In the genomic region with DNA sequence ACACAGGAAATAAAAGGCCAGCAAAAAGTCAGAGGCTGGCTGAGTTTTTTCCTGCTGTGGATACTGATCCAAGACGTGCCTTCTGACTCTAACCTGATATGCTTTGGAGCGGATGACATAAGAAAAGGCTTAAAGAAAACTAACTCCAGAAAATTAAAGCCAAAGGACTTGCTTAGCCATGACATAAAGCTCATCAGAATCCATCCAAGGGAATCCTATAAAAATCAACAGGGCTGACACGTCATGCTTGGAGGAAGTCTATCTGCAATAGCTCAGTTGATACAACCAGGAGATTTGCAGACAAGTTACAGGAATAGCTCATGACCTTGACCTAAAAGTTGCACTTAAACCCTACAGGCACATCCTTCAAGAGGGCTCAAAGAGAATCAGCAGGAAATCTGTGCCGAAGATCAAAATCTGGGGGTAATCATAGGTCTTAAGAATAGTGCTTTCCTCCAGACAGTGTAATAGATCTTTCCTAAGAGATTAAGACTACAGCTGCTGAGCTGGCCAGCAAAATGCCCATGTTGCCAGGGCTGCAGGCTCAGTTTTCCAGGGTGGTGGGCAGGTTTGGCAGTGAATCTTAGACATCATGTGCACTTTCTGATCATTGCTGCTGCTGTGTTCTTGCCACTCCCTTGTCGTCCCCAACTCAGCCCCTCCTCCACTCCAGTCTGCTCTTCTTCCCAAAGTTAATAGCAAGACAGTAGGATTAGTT, we compare ENCODE assay signal across 20 cellular contexts.
DNase-seq lines count a peak whose midpoint lies in the region; ATAC-seq, FAIRE-seq and TF ChIP-seq lines count a peak whose summit lies in the region.
"Had no signal": no experiment of that assay in that cellular context is flagged by ENCODE, and none has a peak within 500 bp of the region (broad histone marks: within the 10 kb centered on the region; RNA-seq: fewer than 3 reads in every experiment).

No MANE protein-coding gene starts in this region.

- H3K4me1 Mint-ChIP-seq in GM23338, result no peaks in the 10 kb centered on the region
- H3K4me1 Mint-ChIP-seq in astrocyte (ENCODE audit: low read depth, unreplicated experiment), result peaks cover 5% of the 10 kb centered on the region
- peaks cover 0 to 9% (median 0%) of the 10 kb centered on the region in 7 donors for H3K4me1 Mint-ChIP-seq in naive thymus-derived CD4-positive, alpha-beta T cell
- H3K4me1 Mint-ChIP-seq: activated CD4-positive, alpha-beta T cell treated with anti-CD3 and anti-CD28 coated beads, Interleukin-2, amount 10 ng/mL, durations not matched to agents 24 days and 14 days; stimulated activated memory B cell treated with anti-CD40 and anti-IgM and Interleukin-4, amounts not matched to agents 10 μg/mL and 1 μg/mL and 100 μg/mL, for 72 hours had no signal

- H3K9me3 Mint-ChIP-seq in GM23338 (no peaks in the 10 kb centered on the region), astrocyte (ENCODE audit: unreplicated experiment) (peaks cover 2% of the 10 kb centered on the region)
- no peaks in the 10 kb centered on the region for H3K9me3 Mint-ChIP-seq in naive thymus-derived CD4-positive, alpha-beta T cell
- H3K9me3 Mint-ChIP-seq: activated CD4-positive, alpha-beta T cell treated with anti-CD3 and anti-CD28 coated beads, Interleukin-2, amount 10 ng/mL, durations not matched to agents 24 days and 14 days; activated T-cell treated with anti-CD3 and anti-CD28 coated beads, Interleukin-2, amount 50 U/mL, for 72 hours had no signal

- intact Hi-C loops in naive thymus-derived CD4-positive, alpha-beta T cell (cut with micrococcal nuclease), result no loop called here

- CTCF ChIA-PET in naive thymus-derived CD4-positive, alpha-beta T cell (lab: Charles Lee), result no interaction called here

- no peaks in the 10 kb centered on the region for H3F3A ChIP-seq in GM23338 (replicated peaks; ENCODE audit: low read depth)

- no peak for ATAC-seq in GM23338
- ATAC-seq in naive thymus-derived CD4-positive, alpha-beta T cell, result no peak
- ATAC-seq: activated T-cell treated with anti-CD3 and anti-CD28 coated beads, Interleukin-2, amount 50 U/mL, for 72 hours; stimulated activated memory B cell treated with anti-CD40 and anti-IgM and Interleukin-4, amounts not matched to agents 10 μg/mL and 1 μg/mL and 100 μg/mL, for 72 hours; T-helper 17 cell had no signal

- H3K4me1 ChIP-seq in GM23338 (ENCODE audit: insufficient read depth) (no peaks in the 10 kb centered on the region), astrocyte (ENCODE audit: insufficient read depth, low read length) (no peaks in the 10 kb centered on the region), skeletal muscle tissue (ENCODE audit: control insufficient read depth in 3 of 3, insufficient read depth in 3 of 3, low read length in 3 of 3) (peaks cover 8 to 9% (median 8%) of the 10 kb centered on the region in 3 donors)
- H3K4me1 ChIP-seq in naive thymus-derived CD4-positive, alpha-beta T cell (ENCODE audit: control insufficient read depth in 2 of 2, insufficient read depth in 2 of 2, low read length in 2 of 2), result no peaks in the 10 kb centered on the region

- H3K36me3 Mint-ChIP-seq in GM23338 (ENCODE audit: low read depth) (no peaks in the 10 kb centered on the region), astrocyte (ENCODE audit: low read depth, unreplicated experiment) (peaks cover 2% of the 10 kb centered on the region)
- peaks cover 0 to 4% (median 0%) of the 10 kb centered on the region in 5 donors for H3K36me3 Mint-ChIP-seq in naive thymus-derived CD4-positive, alpha-beta T cell
- H3K36me3 Mint-ChIP-seq: stimulated activated memory B cell treated with anti-CD40 and anti-IgM and Interleukin-4, amounts not matched to agents 10 μg/mL and 1 μg/mL and 100 μg/mL, for 72 hours had no signal

- H3K79me2 ChIP-seq in GM23338 (replicated peaks; ENCODE audit: insufficient read depth) (no peaks in the 10 kb centered on the region), astrocyte (ENCODE audit: insufficient read depth, low read length) (no peaks in the 10 kb centered on the region)

- H2AFZ ChIP-seq in GM23338 (peak overlapping the region; percentile 52; the same call in 1 of the 2 replicates), astrocyte (ENCODE audit: low read depth, low read length) (no peak overlapping the region)
- H2AFZ ChIP-seq: PC-9 had no signal

- TF ChIP-seq CTCF in GM23338 (conservative IDR thresholded peaks at IDR 0.05; ENCODE audit: low read depth in 2 of 2), result no peak
- TF ChIP-seq CTCF in astrocyte (IDR thresholded peaks at IDR 0.05; ENCODE audit: insufficient read depth, low read depth, low read length), result no peak

- DNase-seq in GM23338 (ENCODE audit: low spot score) (no peak), astrocyte (ENCODE audit: low read depth) (peak; percentile 30), iris pigment epithelial cell (ENCODE audit: low read depth) (peak; percentile 73), NCI-H1092 (lab: John Stamatoyannopoulos, UW) (no peak), DMS53 (lab: John Stamatoyannopoulos, UW) (no peak), NCI-H774 (lab: John Stamatoyannopoulos, UW) (no peak)
- no peak for DNase-seq in naive thymus-derived CD4-positive, alpha-beta T cell
- DNase-seq: activated CD4-positive, alpha-beta T cell treated with anti-CD3 and anti-CD28 coated beads, Interleukin-2, amount 10 ng/mL, durations not matched to agents 24 days and 14 days; activated T-cell treated with anti-CD3 and anti-CD28 coated beads, Interleukin-2, amount 50 U/mL, for 72 hours; GDM1; midbrain; NCI-H1048; PC-9; stimulated activated CD4-positive, alpha-beta T cell treated with anti-CD3 and anti-CD28 coated beads, Interleukin-4, amount 100 ng/mL, for 24 hours; T-helper 17 cell had no signal

- H3K27ac ChIP-seq in GM23338 (ENCODE audit: low read depth) (no peak overlapping the region), astrocyte (ENCODE audit: low read depth, low read length) (no peak overlapping the region), skeletal muscle tissue (ENCODE audit: low read depth, low read length) (peak overlapping the region; percentile 33)
- no peak overlapping the region for H3K27ac ChIP-seq in naive thymus-derived CD4-positive, alpha-beta T cell (ENCODE audit: low read depth, low read length)
- H3K27ac ChIP-seq: C4-2B, PC-9 had no signal

- no peak for FAIRE-seq in astrocyte (lab: Jason Lieb, UNC)
- FAIRE-seq: GM18507 had no signal

- no peaks in the 10 kb centered on the region for H3K27me3 ChIP-seq in GM23338 (ENCODE audit: insufficient read depth)
- H3K27me3 ChIP-seq in astrocyte (ENCODE audit: insufficient read depth, low read length), result peaks cover 4% of the 10 kb centered on the region
- H3K27me3 ChIP-seq in skeletal muscle tissue (ENCODE audit: control insufficient read depth in 3 of 3, insufficient read depth in 3 of 3, low read length in 3 of 3), result no peaks in the 10 kb centered on the region
- H3K27me3 ChIP-seq in naive thymus-derived CD4-positive, alpha-beta T cell (ENCODE audit: control insufficient read depth in 2 of 2, insufficient read depth in 2 of 2, low read length in 2 of 2), result no peaks in the 10 kb centered on the region

- H3K27me3 Mint-ChIP-seq in GM23338 (ENCODE audit: insufficient read depth, low read depth, poor library complexity) (peaks cover 3% of the 10 kb centered on the region), astrocyte (ENCODE audit: low read depth, unreplicated experiment) (no peaks in the 10 kb centered on the region)
- peaks cover 0 to 19% (median 4%) of the 10 kb centered on the region in 5 donors for H3K27me3 Mint-ChIP-seq in naive thymus-derived CD4-positive, alpha-beta T cell
- H3K27me3 Mint-ChIP-seq: stimulated activated memory B cell treated with anti-CD40 and anti-IgM and Interleukin-4, amounts not matched to agents 10 μg/mL and 1 μg/mL and 100 μg/mL, for 72 hours had no signal

- H3K9me3 ChIP-seq in astrocyte (ENCODE audit: insufficient read depth, low read depth, low read length) (no peaks in the 10 kb centered on the region), skeletal muscle tissue (ENCODE audit: control insufficient read depth in 3 of 3, low read length in 3 of 3) (no peaks in the 10 kb centered on the region)
- H3K9me3 ChIP-seq in naive thymus-derived CD4-positive, alpha-beta T cell (ENCODE audit: control insufficient read depth in 2 of 3, low read length in 3 of 3), result no peaks in the 10 kb centered on the region

- H4K20me1 ChIP-seq in GM23338 (replicated peaks; ENCODE audit: insufficient read depth) (no peaks in the 10 kb centered on the region), astrocyte (ENCODE audit: insufficient read depth, low read length) (no peaks in the 10 kb centered on the region)

- POLR2A ChIA-PET in naive thymus-derived CD4-positive, alpha-beta T cell (lab: Charles Lee), result no interaction called here

- H3K9ac ChIP-seq in astrocyte (ENCODE audit: low read length) (no peak overlapping the region), skeletal muscle tissue (ENCODE audit: low read depth in 1 of 3, low read length in 3 of 3) (peak overlapping the region in 2 of 3 donors; percentile 41 to 54)

- H3K9me2 ChIP-seq in GM23338 (ENCODE audit: insufficient read depth), result no peaks in the 10 kb centered on the region

- H3K4me2 ChIP-seq in GM23338 (no peak overlapping the region), astrocyte (ENCODE audit: low read length) (no peak overlapping the region)
- H3K4me2 ChIP-seq: PC-9 had no signal

- no peak overlapping the region for H3K4me3 Mint-ChIP-seq in GM23338
- H3K4me3 Mint-ChIP-seq in astrocyte (ENCODE audit: unreplicated experiment), result peak overlapping the region; percentile 14
- H3K4me3 Mint-ChIP-seq in naive thymus-derived CD4-positive, alpha-beta T cell, result no peak overlapping the region
- H3K4me3 Mint-ChIP-seq: activated CD4-positive, alpha-beta T cell treated with anti-CD3 and anti-CD28 coated beads, Interleukin-2, amount 10 ng/mL, durations not matched to agents 24 days and 14 days; activated T-cell treated with anti-CD3 and anti-CD28 coated beads, Interleukin-2, amount 50 U/mL, for 72 hours; stimulated activated memory B cell treated with anti-CD40 and anti-IgM and Interleukin-4, amounts not matched to agents 10 μg/mL and 1 μg/mL and 100 μg/mL, for 72 hours; T-helper 17 cell had no signal

- no peak overlapping the region for H3K27ac Mint-ChIP-seq in GM23338
- no peak overlapping the region for H3K27ac Mint-ChIP-seq in astrocyte (ENCODE audit: unreplicated experiment)
- no peak overlapping the region for H3K27ac Mint-ChIP-seq in naive thymus-derived CD4-positive, alpha-beta T cell
- H3K27ac Mint-ChIP-seq: activated CD4-positive, alpha-beta T cell treated with anti-CD3 and anti-CD28 coated beads, Interleukin-2, amount 10 ng/mL, durations not matched to agents 24 days and 14 days; activated T-cell treated with anti-CD3 and anti-CD28 coated beads, Interleukin-2, amount 50 U/mL, for 72 hours; progenitor cell of endocrine pancreas; stimulated activated memory B cell treated with anti-CD40 and anti-IgM and Interleukin-4, amounts not matched to agents 10 μg/mL and 1 μg/mL and 100 μg/mL, for 72 hours; T-helper 17 cell had no signal

- H3K4me3 ChIP-seq in GM23338 (no peak overlapping the region), astrocyte (ENCODE audit: insufficient read depth, low read depth, low read length) (no peak overlapping the region), skeletal muscle tissue (ENCODE audit: low read length in 3 of 3) (peak overlapping the region in 2 of 3 donors; percentile 7 to 25)
- H3K4me3 ChIP-seq in naive thymus-derived CD4-positive, alpha-beta T cell (ENCODE audit: low read length), result no peak overlapping the region
- H3K4me3 ChIP-seq: PC-9 had no signal

- H3K36me3 ChIP-seq in GM23338 (ENCODE audit: insufficient read depth), result no peaks in the 10 kb centered on the region
- H3K36me3 ChIP-seq in astrocyte (ENCODE audit: insufficient read depth, low read length), result no peaks in the 10 kb centered on the region
- H3K36me3 ChIP-seq in skeletal muscle tissue (ENCODE audit: control insufficient read depth in 3 of 3, insufficient read depth in 3 of 3, low read length in 3 of 3), result no peaks in the 10 kb centered on the region
- H3K36me3 ChIP-seq in naive thymus-derived CD4-positive, alpha-beta T cell (ENCODE audit: control insufficient read depth in 2 of 3, insufficient read depth in 3 of 3, low read length in 3 of 3), result no peaks in the 10 kb centered on the region

Comparison
In these comparisons a context has a peak if more than half of its experiments do, and no peak if none do; other contexts are left out.
1. DNase-seq: peak in astrocyte (single experiment) and iris pigment epithelial cell (single experiment); none in GM23338 (single experiment), naive thymus-derived CD4-positive, alpha-beta T cell (0 of 9), NCI-H1092 (single experiment), DMS53 (single experiment) and NCI-H774 (single experiment).
2. H3K4me3 ChIP-seq: peak in skeletal muscle tissue (2 of 3); none in GM23338 (single experiment), astrocyte (single experiment) and naive thymus-derived CD4-positive, alpha-beta T cell (single experiment).